ENCODE assay signal across 11 cellular contexts in genomic region chr5:172919525-172920446, GRCh38. TPM values are rescaled to one million over a fixed set of nuclear protein-coding genes. Genes with fewer than 3 reads are reported as not detected.
DNase-seq lines count a peak whose midpoint lies in the region; ATAC-seq and TF ChIP-seq lines count a peak whose summit lies in the region.
"Had no signal": no experiment of that assay in that cellular context is flagged by ENCODE, and none has a peak within 500 bp of the region (broad histone marks: within the 10 kb centered on the region; RNA-seq: fewer than 3 reads in every experiment).

No MANE protein-coding gene starts in this region.

- no peaks in the 10 kb centered on the region for H3K27me3 ChIP-seq in dorsolateral prefrontal cortex
- no peaks in the 10 kb centered on the region for H3K27me3 ChIP-seq in muscle layer of colon (ENCODE audit: control insufficient read depth in 1 of 2, insufficient read depth in 2 of 2, low read length in 2 of 2)
- no peaks in the 10 kb centered on the region for H3K27me3 ChIP-seq in aorta (ENCODE audit: control insufficient read depth in 1 of 2, insufficient read depth in 2 of 2, low read length in 1 of 2)
- H3K27me3 ChIP-seq: neutrophil had no signal

- H3K4me1 Mint-ChIP-seq in natural killer cell, result peaks cover 22 to 43% of the 10 kb centered on the region in 2 donors
- H3K4me1 Mint-ChIP-seq in natural killer cell treated with Interleukin-12 subunit alpha and Interleukin-12 subunit beta and Interleukin-15 and Interleukin-18, amount 100 ng/mL, for 72 hours (ENCODE audit: low read depth in 2 of 2), result peaks cover 21 to 22% of the 10 kb centered on the region in 2 donors

- H3K36me3 ChIP-seq in muscle layer of colon (ENCODE audit: insufficient read depth, low read length) (peaks cover 57% of the 10 kb centered on the region), aorta (ENCODE audit: control insufficient read depth in 1 of 2, insufficient read depth in 2 of 2, low read length in 1 of 2) (no peaks in the 10 kb centered on the region)

- H3K4me3 Mint-ChIP-seq in natural killer cell, result no peak overlapping the region
- no peak overlapping the region for H3K4me3 Mint-ChIP-seq in natural killer cell treated with Interleukin-12 subunit alpha and Interleukin-12 subunit beta and Interleukin-15 and Interleukin-18, amount 100 ng/mL, for 72 hours
- H3K4me3 Mint-ChIP-seq: activated T-cell treated with anti-CD3 and anti-CD28 coated beads, Interleukin-2, amount 50 U/mL, for 4 hours had no signal

- WGBS in aorta, 2 donors, result 22 to 29% methylated on average over 16 of the region's 16 CpGs

- ATAC-seq in natural killer cell (no peak), aorta (ENCODE audit: low FRiP score) (peak; percentile 61)
- no peak for ATAC-seq in natural killer cell treated with Interleukin-12 subunit alpha and Interleukin-12 subunit beta and Interleukin-15 and Interleukin-18, amount 100 ng/mL, for 72 hours

- H3K9me3 ChIP-seq in muscle layer of colon (ENCODE audit: low read length) (no peaks in the 10 kb centered on the region), aorta (ENCODE audit: control insufficient read depth, low read length) (no peaks in the 10 kb centered on the region)
- H3K9me3 ChIP-seq: neutrophil had no signal

- no peaks in the 10 kb centered on the region for H3K27me3 Mint-ChIP-seq in natural killer cell (ENCODE audit: low read depth in 2 of 2)
- no peaks in the 10 kb centered on the region for H3K27me3 Mint-ChIP-seq in natural killer cell treated with Interleukin-12 subunit alpha and Interleukin-12 subunit beta and Interleukin-15 and Interleukin-18, amount 100 ng/mL, for 72 hours

- peak overlapping the region; percentile 55 to 87 for H3K27ac Mint-ChIP-seq in natural killer cell
- no peak overlapping the region for H3K27ac Mint-ChIP-seq in natural killer cell treated with Interleukin-12 subunit alpha and Interleukin-12 subunit beta and Interleukin-15 and Interleukin-18, amount 100 ng/mL, for 72 hours

- intact Hi-C loops in natural killer cell (cut with micrococcal nuclease) (loop anchor here (5.0 kb wide), 1 partner anchor 152 kb away; no protein-coding TSS in a partner anchor), dorsolateral prefrontal cortex (cut with DNase I) (loop anchor here (10.0 kb wide), 2 partner anchors 45 to 435 kb away; no protein-coding TSS in a partner anchor), aorta (cut with DNase I) (no loop called here)

- no peaks in the 10 kb centered on the region for H3K36me3 Mint-ChIP-seq in natural killer cell
- no peaks in the 10 kb centered on the region for H3K36me3 Mint-ChIP-seq in natural killer cell treated with Interleukin-12 subunit alpha and Interleukin-12 subunit beta and Interleukin-15 and Interleukin-18, amount 100 ng/mL, for 72 hours

- H3K4me1 ChIP-seq in muscle layer of colon (ENCODE audit: insufficient read depth, low read length), result peaks cover 13% of the 10 kb centered on the region
- H3K4me1 ChIP-seq in aorta (ENCODE audit: control insufficient read depth in 1 of 2, insufficient read depth in 2 of 2, low read length in 2 of 2), result no peaks in the 10 kb centered on the region

- no peaks in the 10 kb centered on the region for H3K9me3 Mint-ChIP-seq in natural killer cell
- H3K9me3 Mint-ChIP-seq in natural killer cell treated with Interleukin-12 subunit alpha and Interleukin-12 subunit beta and Interleukin-15 and Interleukin-18, amount 100 ng/mL, for 72 hours, result no peaks in the 10 kb centered on the region
- H3K9me3 Mint-ChIP-seq: activated T-cell treated with anti-CD3 and anti-CD28 coated beads, Interleukin-2, amount 50 U/mL, for 4 hours had no signal

- TF ChIP-seq CTCF in natural killer cell (IDR thresholded peaks at IDR 0.05) (no peak), dorsolateral prefrontal cortex (IDR thresholded peaks at IDR 0.05 in 54 of 56, conservative IDR thresholded peaks at IDR 0.05 in 2 of 56; ENCODE audit: low read depth in 1 of 56, partially characterized antibody in 56 of 56) (no peak)

- DNase-seq in natural killer cell (no peak), dorsolateral prefrontal cortex (peak in 1 of 10 donors; percentile 67), aorta (peak; percentile 89 to 90), NCI-H2196 treated with DMSO at 0.1 percent for 48 hours (lab: John Stamatoyannopoulos, UW; ENCODE audit: unreplicated experiment) (no peak), iPS-NIHi7 (ENCODE audit: extremely low spot score) (no peak)
- DNase-seq in natural killer cell treated with Interleukin-12 subunit alpha and Interleukin-12 subunit beta and Interleukin-15 and Interleukin-18, amount 100 ng/mL, for 72 hours (ENCODE audit: low spot score), result no peak
- no peak for DNase-seq in activated CD4-positive, CD25-positive, alpha-beta regulatory T cell treated with anti-CD3 and anti-CD28 coated beads, Interleukin-2, amount 50 U/mL, for 72 hours
- DNase-seq: activated T-cell treated with anti-CD3 and anti-CD28 coated beads, Interleukin-2, amount 50 U/mL, for 4 hours; NCI-H1417 had no signal

- peak overlapping the region; percentile 23 for H3K9ac ChIP-seq in muscle layer of colon (ENCODE audit: low read length)

- H3K27ac ChIP-seq in dorsolateral prefrontal cortex (peak overlapping the region in 41 of 59 donors; percentile 9 to 84 (median 57)), muscle layer of colon (ENCODE audit: low read depth, low read length) (peak overlapping the region; percentile 72), aorta (ENCODE audit: low read depth in 1 of 2, low read length in 2 of 2) (peak overlapping the region; percentile 38 to 73)
- H3K27ac ChIP-seq: neutrophil had no signal

- no peak overlapping the region for H3K4me3 ChIP-seq in dorsolateral prefrontal cortex
- no peak overlapping the region for H3K4me3 ChIP-seq in muscle layer of colon (ENCODE audit: low read depth in 1 of 2, low read length in 2 of 2)
- no peak overlapping the region for H3K4me3 ChIP-seq in aorta (ENCODE audit: low read length in 2 of 2)

RNA-seq across cellular contexts. Expression of gene RPL26L1, which starts 39.4 kb away (rescaled TPM):
- total RNA-seq in natural killer cell, result 10 to 100 TPM; 11.2 to 12.4 (median 12.1) TPM
- 10 to 100 TPM; 41.5 to 47.3 TPM for total RNA-seq in natural killer cell treated with Interleukin-12 subunit alpha and Interleukin-12 subunit beta and Interleukin-15 and Interleukin-18, amount 100 ng/mL, for 72 hours
- total RNA-seq in dorsolateral prefrontal cortex, result 10 to 100 TPM; 13.1 to 36.0 (median 24.4) TPM
- total RNA-seq in aorta, result 10 to 100 TPM; 16.7 to 31.2 TPM
- polyA plus RNA-seq in aorta, result 10 to 100 TPM; 28.2 to 30.4 TPM

Comparison
In these comparisons a context has a peak if more than half of its experiments do, and no peak if none do; other contexts are left out.
1. H3K27ac Mint-ChIP-seq: peak in natural killer cell (2 of 2); none in natural killer cell treated with Interleukin-12 subunit alpha and Interleukin-12 subunit beta and Interleukin-15 and Interleukin-18, amount 100 ng/mL, for 72 hours (0 of 2).
2. DNase-seq: peak in aorta (2 of 2); none in natural killer cell (single experiment), natural killer cell treated with Interleukin-12 subunit alpha and Interleukin-12 subunit beta and Interleukin-15 and Interleukin-18, amount 100 ng/mL, for 72 hours (single experiment), NCI-H2196 treated with DMSO at 0.1 percent for 48 hours (single experiment), iPS-NIHi7 (single experiment) and activated CD4-positive, CD25-positive, alpha-beta regulatory T cell treated with anti-CD3 and anti-CD28 coated beads, Interleukin-2, amount 50 U/mL, for 72 hours (single experiment).
3. intact Hi-C loops: an anchor here in natural killer cell (5.0 kb wide) and dorsolateral prefrontal cortex (10.0 kb wide); none called in aorta.
4. Peak in every context shown above with its lines, with median percentiles within 50 percentile points of each other: H3K27ac ChIP-seq.